In genomic region chr20:38997622-38998021, GRCh38 we compare ENCODE assay signal across 9 cellular contexts. TPM values are rescaled to one million over a fixed set of nuclear protein-coding genes. Genes with fewer than 3 reads are reported as not detected.
DNase-seq lines count a peak whose midpoint lies in the region; ATAC-seq and TF ChIP-seq lines count a peak whose summit lies in the region.
"Had no signal": no experiment of that assay in that cellular context is flagged by ENCODE, and none has a peak within 500 bp of the region (broad histone marks: within the 10 kb centered on the region; RNA-seq: fewer than 3 reads in every experiment).

No MANE protein-coding gene starts in this region.

- no peak for TF ChIP-seq CTCF in brain microvascular endothelial cell (IDR thresholded peaks at IDR 0.05; ENCODE audit: low read depth, low read length, missing control alignments)

- WGBS in GM23248 (ENCODE audit: low coverage in 1 of 2, low lambda C conversion rate in 2 of 2, missing lambda C conversion rate in 2 of 2), 2 experiments: 94 to 96% methylated on average over 8 of the region's 8 CpGs

- H3K36me3 ChIP-seq in brain microvascular endothelial cell (replicated peaks): peaks cover 23% of the 10 kb centered on the region
- peaks cover 9% of the 10 kb centered on the region for H3K36me3 ChIP-seq in GM23248 (ENCODE audit: low read depth)

- peak; percentile 53 for DNase-seq in activated CD4-positive, alpha-beta memory T cell treated with anti-CD3 and anti-CD28 coated beads, Interleukin-2, amount 10 ng/mL, durations not matched to agents 7 days and 5 days
- peak; percentile 48 to 52 for DNase-seq in stimulated activated CD4-positive, alpha-beta T cell treated with anti-CD3 and anti-CD28 coated beads, Interleukin-2, amount 100 ng/mL, for 48 hours
- DNase-seq in NCI-H2107 (lab: John Stamatoyannopoulos, UW): no peak
- no peak for DNase-seq in brain microvascular endothelial cell
- DNase-seq in GM23248: no peak
- DNase-seq in nucleus accumbens (lab: John Stamatoyannopoulos, UW): no peak

- H3K4me3 ChIP-seq in brain microvascular endothelial cell (ENCODE audit: low read depth, low read length): no peak overlapping the region
- H3K4me3 ChIP-seq in GM23248: no peak overlapping the region

- in situ Hi-C loops in brain microvascular endothelial cell (cut with HindIII; ENCODE audit: low pct_ligation_motif_present, low sequenced_read_pairs): no loop called here
- in situ Hi-C loops in GM23248 (cut with MboI): no loop called here

- peak overlapping the region; percentile 24 for H3K27ac Mint-ChIP-seq in activated CD4-positive, alpha-beta memory T cell treated with anti-CD3 and anti-CD28 coated beads, Interleukin-2, amount 10 ng/mL, durations not matched to agents 7 days and 5 days

- H2AFZ ChIP-seq in GM23248: no peak overlapping the region

- ATAC-seq in GM19328 (IDR thresholded peaks at IDR 0.05; ENCODE audit: unreplicated experiment) (peak; percentile 80), HG03108 (IDR thresholded peaks at IDR 0.05; ENCODE audit: unreplicated experiment) (peak; percentile 82)

- H3K9me2 ChIP-seq in GM23248 (ENCODE audit: insufficient read depth): no peaks in the 10 kb centered on the region

- H3K4me3 Mint-ChIP-seq in activated CD4-positive, alpha-beta memory T cell treated with anti-CD3 and anti-CD28 coated beads, Interleukin-2, amount 10 ng/mL, durations not matched to agents 7 days and 5 days: no peak overlapping the region

- H3K9me3 ChIP-seq in GM23248 (ENCODE audit: low read depth): no peaks in the 10 kb centered on the region

- no peaks in the 10 kb centered on the region for H3K27me3 ChIP-seq in brain microvascular endothelial cell (replicated peaks)
- H3K27me3 ChIP-seq in GM23248 (replicated peaks; ENCODE audit: insufficient read depth): no peaks in the 10 kb centered on the region

- H3K4me1 Mint-ChIP-seq in activated CD4-positive, alpha-beta memory T cell treated with anti-CD3 and anti-CD28 coated beads, Interleukin-2, amount 10 ng/mL, durations not matched to agents 7 days and 5 days: peaks cover 23% of the 10 kb centered on the region

- no peak overlapping the region for H3K9ac ChIP-seq in GM23248
- H3K9ac ChIP-seq: KMS-11 had no signal

- H3K27ac ChIP-seq in brain microvascular endothelial cell (no peak overlapping the region), GM23248 (no peak overlapping the region)
- H3K27ac ChIP-seq: KMS-11 had no signal

- H3K4me2 ChIP-seq in GM23248 (ENCODE audit: unreplicated experiment): no peak overlapping the region
- H3K4me2 ChIP-seq: KMS-11 had no signal

- H4K20me1 ChIP-seq in GM23248 (ENCODE audit: insufficient read depth): no peaks in the 10 kb centered on the region

- peaks cover 41% of the 10 kb centered on the region for H3K36me3 Mint-ChIP-seq in activated CD4-positive, alpha-beta memory T cell treated with anti-CD3 and anti-CD28 coated beads, Interleukin-2, amount 10 ng/mL, durations not matched to agents 7 days and 5 days (ENCODE audit: low read depth)

- no peaks in the 10 kb centered on the region for H3F3A ChIP-seq in GM23248 (ENCODE audit: insufficient read depth)

- no peaks in the 10 kb centered on the region for H3K9me3 Mint-ChIP-seq in activated CD4-positive, alpha-beta memory T cell treated with anti-CD3 and anti-CD28 coated beads, Interleukin-2, amount 10 ng/mL, durations not matched to agents 7 days and 5 days

- no peaks in the 10 kb centered on the region for H3K27me3 Mint-ChIP-seq in activated CD4-positive, alpha-beta memory T cell treated with anti-CD3 and anti-CD28 coated beads, Interleukin-2, amount 10 ng/mL, durations not matched to agents 7 days and 5 days

- H3K79me2 ChIP-seq in GM23248 (ENCODE audit: insufficient read depth): no peaks in the 10 kb centered on the region

- no peaks in the 10 kb centered on the region for H3K4me1 ChIP-seq in GM23248 (ENCODE audit: insufficient read depth)

- POLR2A ChIA-PET in activated CD4-positive, alpha-beta memory T cell treated with anti-CD3 and anti-CD28 coated beads, Interleukin-2, amount 10 ng/mL, durations not matched to agents 7 days and 5 days (lab: Charles Lee): interaction anchor here (1.1 to 2.0 kb wide), 3 partner anchors 11 to 71 kb away, joined by 3 to 9 read pairs (median 4); partner anchors contain the start of genes DHX35 and FAM83D

- CTCF ChIA-PET in activated CD4-positive, alpha-beta memory T cell treated with anti-CD3 and anti-CD28 coated beads, Interleukin-2, amount 10 ng/mL, durations not matched to agents 7 days and 5 days (lab: Charles Lee): interaction anchor here (0.8 to 4.0 kb wide), 4 partner anchors 12 to 52 kb away, joined by 3 to 22 read pairs (median 7); partner anchors contain the start of gene DHX35

RNA-seq across cellular contexts. Expression of gene DHX35, which starts 35.5 kb away (rescaled TPM):
- 1 to 10 TPM; 7.1 to 7.2 TPM for total RNA-seq in activated CD4-positive, alpha-beta memory T cell treated with anti-CD3 and anti-CD28 coated beads, Interleukin-2, amount 10 ng/mL, durations not matched to agents 7 days and 5 days
- total RNA-seq in GM23248 (2014; rRNA removed; shearing (Covaris generic)): 10.7 and 17.1 TPM in 2 replicates
- 3.4 and 4.5 TPM in 2 replicates for polyA plus RNA-seq in GM23248 (2016; fragmentation: Nextera tagmentation; extraction: Ambion mirVana)

Comparison
In these comparisons a context has a peak if more than half of its experiments do, and no peak if none do; other contexts are left out.
1. DNase-seq: peak in activated CD4-positive, alpha-beta memory T cell treated with anti-CD3 and anti-CD28 coated beads, Interleukin-2, amount 10 ng/mL, durations not matched to agents 7 days and 5 days (single experiment) and stimulated activated CD4-positive, alpha-beta T cell treated with anti-CD3 and anti-CD28 coated beads, Interleukin-2, amount 100 ng/mL, for 48 hours (2 of 2); none in NCI-H2107 (single experiment), brain microvascular endothelial cell (single experiment), GM23248 (single experiment) and nucleus accumbens (0 of 56).